21 cellular contexts compared by ENCODE assay signal in genomic region chr21:31862078-31862477, GRCh38. TPM values are rescaled to one million over a fixed set of nuclear protein-coding genes. Genes with fewer than 3 reads are reported as not detected.
DNase-seq lines count a peak whose midpoint lies in the region; ATAC-seq, FAIRE-seq and TF ChIP-seq lines count a peak whose summit lies in the region.
"Had no signal": no experiment of that assay in that cellular context is flagged by ENCODE, and none has a peak within 500 bp of the region (broad histone marks: within the 10 kb centered on the region; RNA-seq: fewer than 3 reads in every experiment).

No MANE protein-coding gene starts in this region.

- H3K4me3 ChIP-seq in BLaER1 treated with 17β-estradiol and CSF1 and Interleukin-3, amounts not matched to agents 10 nM and 100 nM, result no peak overlapping the region
- H3K4me3 ChIP-seq in bronchial epithelial cell (ENCODE audit: low read depth, low read length), result no peak overlapping the region
- H3K4me3 ChIP-seq in lung, result no peak overlapping the region
- H3K4me3 ChIP-seq: Peyer's patch had no signal

- peaks cover 0 to 8% (median 0%) of the 10 kb centered on the region in 11 experiments; a peak in 8 of 22 replicates for H3K9me3 ChIP-seq in BLaER1 treated with 17β-estradiol and CSF1 and Interleukin-3, amounts not matched to agents 10 nM and 100 nM (replicated peaks in 1 of 11)
- no peaks in the 10 kb centered on the region for H3K9me3 ChIP-seq in lung (ENCODE audit: control insufficient read depth in 2 of 2, insufficient read depth in 1 of 2, low read length in 1 of 2)
- H3K9me3 ChIP-seq: BE2C, Peyer's patch had no signal

- peak overlapping the region in 7 of 11 experiments; percentile 15 to 66 (median 44); a peak in 12 of 22 replicates for H3K4me2 ChIP-seq in BLaER1 treated with 17β-estradiol and CSF1 and Interleukin-3, amounts not matched to agents 10 nM and 100 nM

- no peak for FAIRE-seq in bronchial epithelial cell (lab: Jason Lieb, UNC)
- FAIRE-seq: G401.6, GM18507, H1, HTR-8/SVneo had no signal

- H4K20me1 ChIP-seq in BLaER1 treated with 17β-estradiol and CSF1 and Interleukin-3, amounts not matched to agents 10 nM and 100 nM, result no peaks in the 10 kb centered on the region

- peak; percentile 45 for ATAC-seq in lung (ENCODE audit: insufficient read depth, low FRiP score)
- ATAC-seq in HG03378 (IDR thresholded peaks at IDR 0.05; ENCODE audit: unreplicated experiment), result no peak
- no peak for ATAC-seq in GM21717 (IDR thresholded peaks at IDR 0.05; ENCODE audit: unreplicated experiment)
- ATAC-seq: HCT116, SK-N-SH treated with all-trans-retinoic acid at 6 μM for 48 hours had no signal

- no peaks in the 10 kb centered on the region for H3K27me3 ChIP-seq in BLaER1 treated with 17β-estradiol and CSF1 and Interleukin-3, amounts not matched to agents 10 nM and 100 nM
- no peaks in the 10 kb centered on the region for H3K27me3 ChIP-seq in bronchial epithelial cell (ENCODE audit: control insufficient read depth, insufficient read depth, low read length)
- H3K27me3 ChIP-seq in lung (ENCODE audit: control insufficient read depth, insufficient read depth), result no peaks in the 10 kb centered on the region
- H3K27me3 ChIP-seq: BE2C, Peyer's patch had no signal

- DNase-seq in NCI-H187 treated with DMSO at 0.1 percent for 48 hours (lab: John Stamatoyannopoulos, UW), result peak; percentile 74
- DNase-seq in bronchial epithelial cell (ENCODE audit: low read depth), result peak; percentile 27
- peak; percentile 46 for DNase-seq in lung (ENCODE audit: low spot score)
- DNase-seq in A172 (ENCODE audit: low spot score), result no peak
- DNase-seq: BE2C; CD4-positive, alpha-beta T cell; COR-L47; KG1; NCI-H1092; NCI-H1436; NCI-H2081 treated with DMSO at 0.1 percent for 48 hours; Peyer's patch had no signal

- 64 to 75% methylated on average over 7 of the region's 7 CpGs for WGBS in lung, 2 donors

- no peak overlapping the region for H3K27ac ChIP-seq in BLaER1 treated with 17β-estradiol and CSF1 and Interleukin-3, amounts not matched to agents 10 nM and 100 nM
- no peak overlapping the region for H3K27ac ChIP-seq in lung (ENCODE audit: low read depth in 1 of 2, low read length in 1 of 2)
- H3K27ac ChIP-seq: Peyer's patch had no signal

- peaks cover 0 to 15% (median 10%) of the 10 kb centered on the region in 10 experiments; a peak in 10 of 20 replicates for H3K4me1 ChIP-seq in BLaER1 treated with 17β-estradiol and CSF1 and Interleukin-3, amounts not matched to agents 10 nM and 100 nM
- no peaks in the 10 kb centered on the region for H3K4me1 ChIP-seq in lung (ENCODE audit: control insufficient read depth in 2 of 2, insufficient read depth in 2 of 2, low read length in 2 of 2)
- H3K4me1 ChIP-seq: Peyer's patch had no signal

- TF ChIP-seq CTCF in bronchial epithelial cell (IDR thresholded peaks at IDR 0.05; ENCODE audit: insufficient read depth, low read length, severe bottlenecking), result no peak
- no peak for TF ChIP-seq CTCF in lung (IDR thresholded peaks at IDR 0.05; ENCODE audit: control extremely low read depth, extremely low read depth)

- no peak overlapping the region for H3K9ac ChIP-seq in BLaER1 treated with 17β-estradiol and CSF1 and Interleukin-3, amounts not matched to agents 10 nM and 100 nM

- no peaks in the 10 kb centered on the region for H3K36me3 ChIP-seq in BLaER1 treated with 17β-estradiol and CSF1 and Interleukin-3, amounts not matched to agents 10 nM and 100 nM
- H3K36me3 ChIP-seq in bronchial epithelial cell (ENCODE audit: control insufficient read depth, insufficient read depth, low read length) (no peaks in the 10 kb centered on the region), lung (ENCODE audit: control insufficient read depth in 2 of 2, insufficient read depth in 2 of 2, low read length in 2 of 2) (no peaks in the 10 kb centered on the region)
- H3K36me3 ChIP-seq: BE2C, Peyer's patch had no signal

RNA-seq across cellular contexts. Expression of gene HUNK, which starts 10.7 kb away (rescaled TPM):
- under 0.01 TPM in 2 replicates for total RNA-seq in bronchial epithelial cell
- total RNA-seq in lung, result 1 to 10 TPM; 2.4 TPM
- polyA plus RNA-seq in lung, result under 1 TPM; 0.27 to 0.33 TPM
- 0.96 and 1.2 TPM in 2 replicates for total RNA-seq in A172 (2014; rRNA removed; shearing (Covaris generic))
- total RNA-seq: CD4-positive, alpha-beta T cell had no signal
